8 cellular contexts compared by ENCODE assay signal in the genomic region with DNA sequence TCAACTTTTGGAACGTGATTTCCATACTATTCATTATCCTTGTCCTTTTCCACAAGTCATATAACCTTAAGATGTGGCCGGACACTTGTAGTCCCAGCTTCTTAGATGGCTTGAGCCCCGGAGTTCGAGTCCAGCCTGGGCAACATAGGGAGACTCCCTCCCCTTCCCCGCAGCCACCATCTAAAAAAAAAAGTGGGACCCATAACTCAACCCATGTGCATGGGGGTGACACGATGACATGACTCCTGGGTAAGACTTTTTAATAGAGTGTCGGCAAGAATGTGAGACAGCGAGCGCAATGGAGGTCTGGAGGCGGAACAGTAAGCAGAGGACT. TPM values are rescaled to one million over a fixed set of nuclear protein-coding genes. Genes with fewer than 3 reads are reported as not detected.
DNase-seq lines count a peak whose midpoint lies in the region; ATAC-seq and TF ChIP-seq lines count a peak whose summit lies in the region.

No MANE protein-coding gene starts in this region.

- no peaks in the 10 kb centered on the region for H3K27me3 Mint-ChIP-seq in T-helper 2 cell treated with Interferon-gamma antibody and Interleukin-4, amounts not matched to agents 5 μg/mL and 100 μg/mL, for 36 hours (ENCODE audit: low read depth)
- H3K27me3 Mint-ChIP-seq in progenitor cell of endocrine pancreas: no peaks in the 10 kb centered on the region

- no peaks in the 10 kb centered on the region for H3K27me3 ChIP-seq in foreskin keratinocyte

- peak overlapping the region; percentile 100 for H3K4me3 Mint-ChIP-seq in T-helper 2 cell treated with Interferon-gamma antibody and Interleukin-4, amounts not matched to agents 5 μg/mL and 100 μg/mL, for 36 hours
- H3K4me3 Mint-ChIP-seq in progenitor cell of endocrine pancreas (ENCODE audit: low read depth): peak overlapping the region; percentile 88

- H3K36me3 Mint-ChIP-seq in T-helper 2 cell treated with Interferon-gamma antibody and Interleukin-4, amounts not matched to agents 5 μg/mL and 100 μg/mL, for 36 hours (ENCODE audit: low read depth): peaks cover 31% of the 10 kb centered on the region
- H3K36me3 Mint-ChIP-seq in progenitor cell of endocrine pancreas (ENCODE audit: insufficient read depth): peaks cover 17% of the 10 kb centered on the region

- no peak for TF ChIP-seq CTCF in foreskin keratinocyte (conservative IDR thresholded peaks at IDR 0.05)
- no peak for TF ChIP-seq CTCF in progenitor cell of endocrine pancreas (IDR thresholded peaks at IDR 0.05; ENCODE audit: unreplicated experiment)

- H3K4me1 Mint-ChIP-seq in T-helper 2 cell treated with Interferon-gamma antibody and Interleukin-4, amounts not matched to agents 5 μg/mL and 100 μg/mL, for 36 hours (ENCODE audit: low read depth): peaks cover 24% of the 10 kb centered on the region
- H3K4me1 Mint-ChIP-seq in progenitor cell of endocrine pancreas (ENCODE audit: low read depth): peaks cover 12% of the 10 kb centered on the region

- peak overlapping the region; percentile 69 for H3K27ac ChIP-seq in foreskin keratinocyte

- H3K9me3 Mint-ChIP-seq in T-helper 2 cell treated with Interferon-gamma antibody and Interleukin-4, amounts not matched to agents 5 μg/mL and 100 μg/mL, for 36 hours: no peaks in the 10 kb centered on the region
- H3K9me3 Mint-ChIP-seq in progenitor cell of endocrine pancreas (ENCODE audit: low read depth): peaks cover 4% of the 10 kb centered on the region

- H3K4me1 ChIP-seq in foreskin keratinocyte: peaks cover 5% of the 10 kb centered on the region

- peak; percentile 8 to 15 for DNase-seq in activated CD4-positive, alpha-beta T cell treated with anti-CD3 and anti-CD28 coated beads for 24 hours (ENCODE audit: low read depth in 2 of 2)
- DNase-seq in activated CD4-positive, alpha-beta T cell treated with anti-CD3 and anti-CD28 coated beads for 4 hours: no peak
- no peak for DNase-seq in T-helper 2 cell treated with Interferon-gamma antibody and Interleukin-4, amounts not matched to agents 5 μg/mL and 100 μg/mL, for 36 hours (ENCODE audit: low spot score)
- DNase-seq in foreskin keratinocyte (no peak), progenitor cell of endocrine pancreas (ENCODE audit: low spot score, unreplicated experiment) (no peak), activated gamma-delta T cell treated with Interleukin-2 at 50 U/mL for 16 hours (no peak), inferior parietal cortex (ENCODE audit: extremely low spot score) (no peak)
- DNase-seq in stimulated activated CD4-positive, alpha-beta T cell treated with anti-CD3 and anti-CD28 coated beads, Interleukin-4, amount 100 ng/mL, for 1 hour: no peak

- no peak for ATAC-seq in foreskin keratinocyte

- peak overlapping the region; percentile 96 for H3K27ac Mint-ChIP-seq in T-helper 2 cell treated with Interferon-gamma antibody and Interleukin-4, amounts not matched to agents 5 μg/mL and 100 μg/mL, for 36 hours
- peak overlapping the region; percentile 98 for H3K27ac Mint-ChIP-seq in progenitor cell of endocrine pancreas

RNA-seq across cellular contexts. Expression of a gene that starts 25.7 kb away (rescaled TPM):
- total RNA-seq in foreskin keratinocyte: 42.5 and 44.1 TPM in 2 replicates
- 18.2 and 20.2 TPM in 2 replicates for polyA plus RNA-seq in foreskin keratinocyte
- total RNA-seq in progenitor cell of endocrine pancreas: 67.1 and 68.6 TPM in 2 replicates

RNA-seq across cellular contexts. Expression of a gene that starts 53.8 kb away (rescaled TPM):
- 11.4 and 13.3 TPM in 2 replicates for total RNA-seq in foreskin keratinocyte
- 3.2 and 5.3 TPM in 2 replicates for polyA plus RNA-seq in foreskin keratinocyte
- 19.7 and 20.7 TPM in 2 replicates for total RNA-seq in progenitor cell of endocrine pancreas

Comparison
In these comparisons a context has a peak if more than half of its experiments do, and no peak if none do; other contexts are left out.
1. DNase-seq: peak in activated CD4-positive, alpha-beta T cell treated with anti-CD3 and anti-CD28 coated beads for 24 hours (2 of 2); none in activated CD4-positive, alpha-beta T cell treated with anti-CD3 and anti-CD28 coated beads for 4 hours (0 of 2), T-helper 2 cell treated with Interferon-gamma antibody and Interleukin-4, amounts not matched to agents 5 μg/mL and 100 μg/mL, for 36 hours (single experiment), foreskin keratinocyte (0 of 2), progenitor cell of endocrine pancreas (single experiment), activated gamma-delta T cell treated with Interleukin-2 at 50 U/mL for 16 hours (single experiment), inferior parietal cortex (single experiment) and stimulated activated CD4-positive, alpha-beta T cell treated with anti-CD3 and anti-CD28 coated beads, Interleukin-4, amount 100 ng/mL, for 1 hour (single experiment).